Comparison of ENCODE assay signal across 32 cellular contexts in genomic region chr16:78871241-78871640, GRCh38.
"Had no signal": no experiment of that assay in that cellular context is flagged by ENCODE, and none has a peak within 500 bp of the region (broad histone marks: within the 10 kb centered on the region; RNA-seq: fewer than 3 reads in every experiment).

No MANE protein-coding gene starts in this region.

- H3K27me3 ChIP-seq: Peyer's patch had no signal

- H3K4me3 Mint-ChIP-seq: activated CD4-positive, alpha-beta memory T cell treated with anti-CD3 and anti-CD28 coated beads, Interleukin-2, amount 10 ng/mL, durations not matched to agents 7 days and 5 days; activated CD8-positive, alpha-beta memory T cell treated with anti-CD3 and anti-CD28 coated beads, Interleukin-2, amount 10 ng/mL, durations not matched to agents 7 days and 5 days; activated naive CD8-positive, alpha-beta T cell treated with anti-CD3 and anti-CD28 coated beads for 36 hours had no signal

- H3K4me3 ChIP-seq: Peyer's patch had no signal

- H3K27ac ChIP-seq: Peyer's patch, WERI-Rb-1 had no signal

- ATAC-seq: activated CD8-positive, alpha-beta memory T cell treated with anti-CD3 and anti-CD28 coated beads, Interleukin-2, amount 10 ng/mL, durations not matched to agents 7 days and 5 days; PC-3; SK-N-SH treated with all-trans-retinoic acid at 6 μM for 48 hours had no signal

- H3K9me3 Mint-ChIP-seq: activated CD4-positive, alpha-beta memory T cell treated with anti-CD3 and anti-CD28 coated beads, Interleukin-2, amount 10 ng/mL, durations not matched to agents 7 days and 5 days; activated naive CD8-positive, alpha-beta T cell treated with anti-CD3 and anti-CD28 coated beads for 36 hours had no signal

- H3K9me3 ChIP-seq: Peyer's patch had no signal

- H3K4me1 Mint-ChIP-seq: activated CD8-positive, alpha-beta memory T cell treated with anti-CD3 and anti-CD28 coated beads, Interleukin-2, amount 10 ng/mL, durations not matched to agents 7 days and 5 days; activated naive CD8-positive, alpha-beta T cell treated with anti-CD3 and anti-CD28 coated beads for 36 hours had no signal

- H3K27ac Mint-ChIP-seq: activated CD4-positive, alpha-beta memory T cell treated with anti-CD3 and anti-CD28 coated beads, Interleukin-2, amount 10 ng/mL, durations not matched to agents 7 days and 5 days; activated CD8-positive, alpha-beta memory T cell treated with anti-CD3 and anti-CD28 coated beads, Interleukin-2, amount 10 ng/mL, durations not matched to agents 7 days and 5 days; activated naive CD8-positive, alpha-beta T cell treated with anti-CD3 and anti-CD28 coated beads for 36 hours had no signal

- DNase-seq: activated CD4-positive, alpha-beta memory T cell treated with anti-CD3 and anti-CD28 coated beads, Interleukin-2, amount 10 ng/mL, durations not matched to agents 7 days and 5 days; activated CD4-positive, alpha-beta T cell treated with anti-CD3 and anti-CD28 coated beads for 1 hour; activated CD4-positive, alpha-beta T cell treated with anti-CD3 and anti-CD28 coated beads for 48 hours; activated CD4-positive, CD25-positive, alpha-beta regulatory T cell; activated CD8-positive, alpha-beta memory T cell treated with anti-CD3 and anti-CD28 coated beads for 24 hours; activated CD8-positive, alpha-beta memory T cell treated with anti-CD3 and anti-CD28 coated beads, Interleukin-2, amount 10 ng/mL, durations not matched to agents 7 days and 5 days; activated CD8-positive, alpha-beta memory T cell treated with anti-CD3 and anti-CD28 coated beads, Interleukin-2, amount 50 U/mL, for 48 hours; activated effector memory CD4-positive, alpha-beta T cell treated with anti-CD3 and anti-CD28 coated beads, Interleukin-2, amount 50 U/mL, for 16 hours; activated naive CD4-positive, alpha-beta T cell; activated naive CD4-positive, alpha-beta T cell treated with anti-CD3 and anti-CD28 coated beads, Interleukin-2, amount 50 U/mL, for 16 hours; activated naive CD8-positive, alpha-beta T cell treated with anti-CD3 and anti-CD28 coated beads for 36 hours; activated T-cell treated with anti-CD3 and anti-CD28 coated beads, Interleukin-2, amount 50 U/mL, for 48 hours; amniotic stem cell; aorta; NCI-H1105 treated with DMSO at 0.1 percent for 48 hours; NCI-H146; NCI-H187; NCI-H2029 treated with DMSO at 0.1 percent for 48 hours; NCI-H2107; NCI-H2171; NCI-H510A; NCI-H526; NCI-H748 treated with DMSO at 0.1 percent for 48 hours; NK-92 treated with Interleukin-12 subunit alpha and Interleukin-12 subunit beta, amount 100 ng/mL, for 24 hours; PC-3; Peyer's patch; RPMI8226; SIG-M5; T-helper 1 cell; T1000; WERI-Rb-1 had no signal

- H3K4me1 ChIP-seq: Peyer's patch had no signal

- H3K36me3 Mint-ChIP-seq: activated naive CD8-positive, alpha-beta T cell treated with anti-CD3 and anti-CD28 coated beads for 36 hours had no signal

- H3K36me3 ChIP-seq: Peyer's patch, WERI-Rb-1 had no signal
